In genomic region chr1:234656981-234657651, GRCh38 we compare ENCODE assay signal across 8 cellular contexts. TPM values are rescaled to one million over a fixed set of nuclear protein-coding genes. Genes with fewer than 3 reads are reported as not detected.
A peak's percentile ranks its signal among the peaks of the same experiment; 100 is the strongest.
DNase-seq lines count a peak whose midpoint lies in the region; ATAC-seq, FAIRE-seq and TF ChIP-seq lines count a peak whose summit lies in the region.

No MANE protein-coding gene starts in this region.

- H3K27me3 ChIP-seq in endothelial cell of umbilical vein (ENCODE audit: control insufficient read depth in 2 of 2, insufficient read depth in 2 of 2, low read length in 2 of 2) = no peaks in the 10 kb centered on the region
- no peaks in the 10 kb centered on the region for H3K27me3 ChIP-seq in neural progenitor cell

- peak; percentile 72 for ATAC-seq in GM18868 (IDR thresholded peaks at IDR 0.05; ENCODE audit: unreplicated experiment)
- no peak for ATAC-seq in GM18505 (IDR thresholded peaks at IDR 0.05; ENCODE audit: unreplicated experiment)
- no peak for ATAC-seq in GM18519 (IDR thresholded peaks at IDR 0.05; ENCODE audit: low FRiP score, unreplicated experiment)

- dilution Hi-C loops in endothelial cell of umbilical vein (cut with MboI; ENCODE audit: extremely low pct_ligation_motif_present, low sequenced_read_pairs) = no loop called here

- no peaks in the 10 kb centered on the region for H3K36me3 Mint-ChIP-seq in nephron (ENCODE audit: low read depth)
- no peaks in the 10 kb centered on the region for H3K36me3 Mint-ChIP-seq in neural progenitor cell

- no peaks in the 10 kb centered on the region for H3F3A ChIP-seq in neural progenitor cell (ENCODE audit: low read depth)

- H3K9me3 ChIP-seq in endothelial cell of umbilical vein (replicated peaks; ENCODE audit: control insufficient read depth, insufficient read depth, low read length) (no peaks in the 10 kb centered on the region), neural progenitor cell (ENCODE audit: low read depth) (no peaks in the 10 kb centered on the region)

- H4K20me1 ChIP-seq in endothelial cell of umbilical vein (replicated peaks; ENCODE audit: control insufficient read depth, extremely low read depth, insufficient read depth, low read length) (no peaks in the 10 kb centered on the region), neural progenitor cell (ENCODE audit: low read depth) (no peaks in the 10 kb centered on the region)

- H3K9me3 Mint-ChIP-seq in nephron (no peaks in the 10 kb centered on the region), neural progenitor cell (no peaks in the 10 kb centered on the region)

- H3K4me1 ChIP-seq in endothelial cell of umbilical vein (ENCODE audit: control insufficient read depth, extremely low read depth, insufficient read depth, low read length) = peaks cover 33% of the 10 kb centered on the region
- H3K4me1 ChIP-seq in neural progenitor cell = peaks cover 7% of the 10 kb centered on the region

- H3K79me2 ChIP-seq in endothelial cell of umbilical vein (ENCODE audit: control insufficient read depth, insufficient read depth, low read length) (no peaks in the 10 kb centered on the region), neural progenitor cell (ENCODE audit: low read depth) (no peaks in the 10 kb centered on the region)

- DNase-seq in AG09309 (ENCODE audit: low read depth) = peak; percentile 96
- DNase-seq in OCI-M1 (lab: John Stamatoyannopoulos, UW) = peak; percentile 90
- peak; percentile 92 for DNase-seq in endothelial cell of umbilical vein (ENCODE audit: low read depth, low spot score)
- no peak for DNase-seq in neural progenitor cell (ENCODE audit: low spot score)

- H3K27ac Mint-ChIP-seq in nephron (peak overlapping the region in 2 of 3 experiments; percentile 13 to 72), neural progenitor cell (no peak overlapping the region)

- FAIRE-seq in endothelial cell of umbilical vein (lab: Jason Lieb, UNC) = peak; percentile 91

- BruUV-seq in endothelial cell of umbilical vein (replicated peaks; lab: Mats Ljungman, UMichigan) = no TSS peak

- TF ChIP-seq POLR2A in endothelial cell of umbilical vein (IDR thresholded peaks at IDR 0.05; ENCODE audit: low read depth, low read length) = no peak
- TF ChIP-seq POLR2A in GM18505 (IDR thresholded peaks at IDR 0.05; ENCODE audit: borderline replicate concordance, extremely low read depth, insufficient read depth, insufficient read length) = no peak

- peak overlapping the region; percentile 37 for H3K4me2 ChIP-seq in endothelial cell of umbilical vein (ENCODE audit: insufficient read depth, low read length)
- no peak overlapping the region for H3K4me2 ChIP-seq in neural progenitor cell

- H3K4me3 Mint-ChIP-seq in nephron (no peak overlapping the region), neural progenitor cell (no peak overlapping the region)

- no peaks in the 10 kb centered on the region for H3K9me1 ChIP-seq in endothelial cell of umbilical vein (replicated peaks; ENCODE audit: control insufficient read depth, extremely low read depth, insufficient read depth, low read length)

- POLR2A ChIA-PET in endothelial cell of umbilical vein (lab: Charles Lee) = interaction anchor here (1.0 to 1.5 kb wide), 2 partner anchors 25 to 45 kb away, joined by 3 to 4 read pairs; no protein-coding TSS in a partner anchor

- H2AFZ ChIP-seq in endothelial cell of umbilical vein (ENCODE audit: low read depth, low read length) = peak overlapping the region; percentile 45
- no peak overlapping the region for H2AFZ ChIP-seq in neural progenitor cell (replicated peaks)

- no peaks in the 10 kb centered on the region for H3K27me3 Mint-ChIP-seq in nephron (ENCODE audit: low read depth)
- H3K27me3 Mint-ChIP-seq in neural progenitor cell (ENCODE audit: insufficient read depth, low read depth) = no peaks in the 10 kb centered on the region

- H3K4me1 Mint-ChIP-seq in nephron (peaks cover 8% of the 10 kb centered on the region), neural progenitor cell (peaks cover 12% of the 10 kb centered on the region)

- TF ChIP-seq CTCF in AG09309 (IDR thresholded peaks at IDR 0.05; ENCODE audit: control insufficient read depth, insufficient read depth, low read depth, low read length, missing control alignments) = no peak
- TF ChIP-seq CTCF in endothelial cell of umbilical vein (IDR thresholded peaks at IDR 0.05; ENCODE audit: extremely low read depth in 1 of 2, insufficient read depth in 1 of 2, low read depth in 1 of 2, low read length in 2 of 2) = no peak
- no peak for TF ChIP-seq CTCF in nephron (IDR thresholded peaks at IDR 0.05; ENCODE audit: unreplicated experiment in 3 of 3)
- TF ChIP-seq CTCF in neural progenitor cell (IDR thresholded peaks at IDR 0.05) = no peak

- intact Hi-C loops in endothelial cell of umbilical vein (cut with micrococcal nuclease) = loop anchor here (1.0 kb wide), 4 partner anchors 26 to 87 kb away; no protein-coding TSS in a partner anchor

- H3K9ac ChIP-seq in endothelial cell of umbilical vein (replicated peaks; ENCODE audit: extremely low read depth, insufficient read depth, low read length) = peak overlapping the region; percentile 52
- H3K9ac ChIP-seq in neural progenitor cell = no peak overlapping the region

- CTCF ChIA-PET in endothelial cell of umbilical vein (lab: Charles Lee) = interaction anchor here (0.5 to 2.3 kb wide), 18 partner anchors 9 to 427 kb away, joined by 3 to 12 read pairs (median 4); no protein-coding TSS in a partner anchor

- H3K27ac ChIP-seq in endothelial cell of umbilical vein (ENCODE audit: insufficient read depth, low read depth, low read length) (peak overlapping the region; percentile 82), neural progenitor cell (no peak overlapping the region)

- peak overlapping the region; percentile 47 for H3K4me3 ChIP-seq in AG09309 (ENCODE audit: control insufficient read depth, low read depth, low read length)
- H3K4me3 ChIP-seq in endothelial cell of umbilical vein (replicated peaks in 1 of 3; ENCODE audit: insufficient read depth in 1 of 3, low read depth in 1 of 3, low read length in 3 of 3) = no peak overlapping the region
- H3K4me3 ChIP-seq in neural progenitor cell = no peak overlapping the region

- H3K36me3 ChIP-seq in endothelial cell of umbilical vein (ENCODE audit: control insufficient read depth in 2 of 2, extremely low read depth in 1 of 2, insufficient read depth in 2 of 2, low read length in 2 of 2) (no peaks in the 10 kb centered on the region), neural progenitor cell (no peaks in the 10 kb centered on the region)

TF ChIP-seq in endothelial cell of umbilical vein, 7 proteins besides CTCF, POLR2A, EP300 and RAD21:
- TF ChIP-seq JUN (IDR thresholded peaks at IDR 0.05; ENCODE audit: borderline replicate concordance, insufficient read depth, insufficient read length, low read depth) (peak; percentile 78), MAX (IDR thresholded peaks at IDR 0.05; ENCODE audit: insufficient read depth, insufficient read length) (peak; percentile 6), FOS (IDR thresholded peaks at IDR 0.05; ENCODE audit: borderline replicate concordance, insufficient read depth, low read length) (peak; percentile 100), MYC (IDR thresholded peaks at IDR 0.05; ENCODE audit: low read depth, low read length) (peak; percentile 47), POLR2AphosphoS5 (IDR thresholded peaks at IDR 0.05; ENCODE audit: insufficient read depth, low read depth, low read length) (peak; percentile 75), GATA2 (IDR thresholded peaks at IDR 0.05; ENCODE audit: insufficient read depth, insufficient read length, low read depth, low read length) (peak; percentile 69), EZH2 (IDR thresholded peaks at IDR 0.05; ENCODE audit: borderline replicate concordance, low read depth, low read length, severe bottlenecking) (no peak)
TF ChIP-seq in endothelial cell of umbilical vein: peak in this region for 6.

RNA-seq across cellular contexts. Expression of gene IRF2BP2, which starts 47.1 kb away (rescaled TPM):
- total RNA-seq in endothelial cell of umbilical vein (109 TPM in 2 replicates), neural progenitor cell (ENCODE audit: low replicate concordance) (21.2 and 22.9 TPM in 2 replicates)
- 65.4 and 66.6 TPM in 2 replicates for polyA plus RNA-seq in endothelial cell of umbilical vein
- 54.8 and 66.0 TPM in 2 replicates for polyA plus RNA-seq in endothelial cell of umbilical vein (2011; cell fraction: cytosol; rRNA removed)
- 154 and 212 TPM in 2 replicates for polyA plus RNA-seq in endothelial cell of umbilical vein (2011; cell fraction: nucleus; rRNA removed)
- polyA plus RNA-seq in endothelial cell of umbilical vein (2012) = 52.6 and 76.5 TPM in 2 replicates
- 57.9 and 61.4 TPM in 2 replicates for polyA minus RNA-seq in endothelial cell of umbilical vein
- polyA minus RNA-seq in endothelial cell of umbilical vein (2011; cell fraction: cytosol; rRNA and poly(A)+ RNA removed) = 65.2 TPM
- 78.8 and 129 TPM in 2 replicates for polyA minus RNA-seq in endothelial cell of umbilical vein (2011; cell fraction: nucleus; rRNA and poly(A)+ RNA removed)
